ENCODE assay signal across 32 cellular contexts in genomic region chr13:96178759-96179158, GRCh38.
"Had no signal": no experiment of that assay in that cellular context is flagged by ENCODE, and none has a peak within 500 bp of the region (broad histone marks: within the 10 kb centered on the region; RNA-seq: fewer than 3 reads in every experiment).

No MANE protein-coding gene starts in this region.

- DNase-seq: activated effector memory CD4-positive, alpha-beta T cell treated with anti-CD3 and anti-CD28 coated beads, Interleukin-2, amount 50 U/mL, for 16 hours; activated effector memory CD4-positive, alpha-beta T cell treated with Interleukin-2 at 50 U/mL for 16 hours; activated gamma-delta T cell; activated gamma-delta T cell treated with Interleukin-2 at 50 U/mL for 16 hours; activated naive CD4-positive, alpha-beta T cell; activated naive CD4-positive, alpha-beta T cell treated with anti-CD3 and anti-CD28 coated beads for 36 hours; activated naive CD4-positive, alpha-beta T cell treated with anti-CD3 and anti-CD28 coated beads, Interleukin-2, amount 10 ng/mL, durations not matched to agents 7 days and 5 days; activated naive CD4-positive, alpha-beta T cell treated with anti-CD3 and anti-CD28 coated beads, Interleukin-2, amount 50 U/mL, for 16 hours; activated naive CD4-positive, alpha-beta T cell treated with Interleukin-2 at 50 U/mL for 16 hours; activated naive CD8-positive, alpha-beta T cell treated with anti-CD3 and anti-CD28 coated beads for 36 hours; activated naive CD8-positive, alpha-beta T cell treated with anti-CD3 and anti-CD28 coated beads, Interleukin-2, amount 10 ng/mL, durations not matched to agents 7 days and 5 days; activated naive CD8-positive, alpha-beta T cell treated with anti-CD3 and anti-CD28 coated beads, Interleukin-2, amount 50 U/mL, for 24 hours; activated T-cell treated with anti-CD3 and anti-CD28 coated beads, Interleukin-2, amount 50 U/mL, for 4 hours; activated T-cell treated with anti-CD3 and anti-CD28 coated beads, Interleukin-2, amount 50 U/mL, for 48 hours; activated T-cell treated with anti-CD3 and anti-CD28 coated beads, Interleukin-2, amount 50 U/mL, for 72 hours; adrenal gland; amniotic stem cell; amygdala; anterior cingulate cortex; aorta; body of pancreas; brain microvascular endothelial cell; caudate nucleus; central memory CD4-positive, alpha-beta T cell; cerebellar nuclear complex had no signal

- ATAC-seq: activated naive CD4-positive, alpha-beta T cell treated with anti-CD3 and anti-CD28 coated beads, Interleukin-2, amount 50 U/mL, for 72 hours; activated naive CD8-positive, alpha-beta T cell treated with anti-CD3 and anti-CD28 coated beads, Interleukin-2, amount 50 U/mL, for 24 hours; activated T-cell treated with anti-CD3 and anti-CD28 coated beads, Interleukin-2, amount 50 U/mL, for 4 hours; activated T-cell treated with anti-CD3 and anti-CD28 coated beads, Interleukin-2, amount 50 U/mL, for 72 hours; activated T-helper 17 cell treated with anti-CD3 and anti-CD28 coated beads, Interleukin-2, amount 50 U/mL, for 72 hours; body of pancreas had no signal

- H3K27me3 ChIP-seq: adrenal gland, ascending aorta, body of pancreas, brain microvascular endothelial cell, breast epithelium, cardiac muscle cell had no signal

- H3K27ac ChIP-seq: adrenal gland, ascending aorta, body of pancreas, brain microvascular endothelial cell, breast epithelium, cardiac muscle cell had no signal

- H3K4me1 ChIP-seq: ascending aorta, body of pancreas, breast epithelium had no signal

- H3K4me3 ChIP-seq: adrenal gland, ascending aorta, body of pancreas, breast epithelium, cardiac muscle cell had no signal

- H3K36me3 ChIP-seq: adrenal gland, ascending aorta, brain microvascular endothelial cell, breast epithelium, cardiac muscle cell had no signal

- H3K9me3 ChIP-seq: adrenal gland, ascending aorta, body of pancreas, breast epithelium had no signal

- FAIRE-seq: astrocyte, bronchial epithelial cell had no signal
